Comparison of ENCODE assay signal across 17 cellular contexts in genomic region chr20:43913291-43914025, GRCh38. TPM values are rescaled to one million over a fixed set of nuclear protein-coding genes. Genes with fewer than 3 reads are reported as not detected.
DNase-seq lines count a peak whose midpoint lies in the region; ATAC-seq and TF ChIP-seq lines count a peak whose summit lies in the region.
"Had no signal": no experiment of that assay in that cellular context is flagged by ENCODE, and none has a peak within 500 bp of the region (broad histone marks: within the 10 kb centered on the region; RNA-seq: fewer than 3 reads in every experiment).

No MANE protein-coding gene starts in this region.

- TF ChIP-seq CTCF in PC-9 (conservative IDR thresholded peaks at IDR 0.05) (no peak), chondrocyte (IDR thresholded peaks at IDR 0.05) (no peak), osteocyte (IDR thresholded peaks at IDR 0.05) (no peak), upper lobe of left lung (IDR thresholded peaks at IDR 0.05) (no peak)

- H3F3A ChIP-seq in PC-9 (ENCODE audit: insufficient read depth, low read depth): peaks cover 54% of the 10 kb centered on the region

- H3K79me2 ChIP-seq in PC-9 (ENCODE audit: low read depth): peaks cover 36% of the 10 kb centered on the region

- H3K27ac Mint-ChIP-seq in activated CD4-positive, alpha-beta T cell treated with anti-CD3 and anti-CD28 coated beads, Interleukin-2, amount 10 ng/mL, durations not matched to agents 7 days and 5 days: peak overlapping the region; percentile 10
- H3K27ac Mint-ChIP-seq in chondrocyte (ENCODE audit: unreplicated experiment): no peak overlapping the region
- H3K27ac Mint-ChIP-seq in osteocyte (ENCODE audit: unreplicated experiment): no peak overlapping the region

- no peak for ATAC-seq in upper lobe of left lung (ENCODE audit: low FRiP score in 2 of 2)

- no peaks in the 10 kb centered on the region for H3K36me3 Mint-ChIP-seq in activated CD4-positive, alpha-beta T cell treated with anti-CD3 and anti-CD28 coated beads, Interleukin-2, amount 10 ng/mL, durations not matched to agents 7 days and 5 days (ENCODE audit: low read depth)
- H3K36me3 Mint-ChIP-seq in chondrocyte (ENCODE audit: low read depth) (peaks cover 9% of the 10 kb centered on the region), osteocyte (ENCODE audit: unreplicated experiment) (no peaks in the 10 kb centered on the region)

- TF ChIP-seq POLR2A in upper lobe of left lung (IDR thresholded peaks at IDR 0.05): no peak

- H3K27me3 ChIP-seq in PC-9 (ENCODE audit: insufficient read depth, low read depth) (no peaks in the 10 kb centered on the region), upper lobe of left lung (peaks cover 0 to 25% (median 12%) of the 10 kb centered on the region in 4 donors)
- H3K27me3 ChIP-seq: ovary had no signal

- H3K9me3 ChIP-seq in PC-9 (ENCODE audit: insufficient read depth, low read depth): peaks cover 11% of the 10 kb centered on the region
- peaks cover 0 to 14% (median 5%) of the 10 kb centered on the region in 4 donors for H3K9me3 ChIP-seq in upper lobe of left lung

- no peak for TF ChIP-seq EP300 in upper lobe of left lung (IDR thresholded peaks at IDR 0.05)

- POLR2A ChIA-PET in activated CD4-positive, alpha-beta T cell treated with anti-CD3 and anti-CD28 coated beads, Interleukin-2, amount 10 ng/mL, durations not matched to agents 7 days and 5 days (lab: Charles Lee): no interaction called here
- POLR2A ChIA-PET in PC-9 (lab: Charles Lee; ENCODE audit: unreplicated experiment): no interaction called here

- H3K4me3 ChIP-seq in PC-9 (no peak overlapping the region), upper lobe of left lung (no peak overlapping the region)

- H4K20me1 ChIP-seq in PC-9 (ENCODE audit: insufficient read depth): peaks cover 14% of the 10 kb centered on the region

- H3K9me2 ChIP-seq in PC-9 (ENCODE audit: insufficient read depth): no peaks in the 10 kb centered on the region

- CTCF ChIA-PET in activated CD4-positive, alpha-beta T cell treated with anti-CD3 and anti-CD28 coated beads, Interleukin-2, amount 10 ng/mL, durations not matched to agents 7 days and 5 days (lab: Charles Lee): no interaction called here
- CTCF ChIA-PET in PC-9 (lab: Charles Lee): no interaction called here

- H3K9me3 Mint-ChIP-seq in activated CD4-positive, alpha-beta T cell treated with anti-CD3 and anti-CD28 coated beads, Interleukin-2, amount 10 ng/mL, durations not matched to agents 7 days and 5 days: peaks cover 20% of the 10 kb centered on the region
- peaks cover 24% of the 10 kb centered on the region for H3K9me3 Mint-ChIP-seq in chondrocyte (ENCODE audit: low read depth)
- peaks cover 11% of the 10 kb centered on the region for H3K9me3 Mint-ChIP-seq in osteocyte (ENCODE audit: unreplicated experiment)

- peak overlapping the region; percentile 18; the same call in 1 of the 2 replicates for H3K27ac ChIP-seq in PC-9
- peak overlapping the region in 2 of 4 donors; percentile 38 to 68 for H3K27ac ChIP-seq in upper lobe of left lung
- H3K27ac ChIP-seq: KMS-11, left ventricle myocardium inferior, ovary, spleen had no signal

- peaks cover 54% of the 10 kb centered on the region for H3K27me3 Mint-ChIP-seq in activated CD4-positive, alpha-beta T cell treated with anti-CD3 and anti-CD28 coated beads, Interleukin-2, amount 10 ng/mL, durations not matched to agents 7 days and 5 days
- H3K27me3 Mint-ChIP-seq in chondrocyte (ENCODE audit: low read depth) (peaks cover 58% of the 10 kb centered on the region), osteocyte (ENCODE audit: unreplicated experiment) (peaks cover 49% of the 10 kb centered on the region)

- no peak overlapping the region for H2AFZ ChIP-seq in PC-9

- intact Hi-C loops in PC-9 (cut with micrococcal nuclease; ENCODE audit: unreplicated experiment): no loop called here

- no TSS peak for BruUV-seq in PC-9 (replicated peaks; lab: Mats Ljungman, UMichigan)

- peaks cover 39% of the 10 kb centered on the region for H3K4me1 ChIP-seq in PC-9 (replicated peaks; ENCODE audit: insufficient read depth)
- H3K4me1 ChIP-seq in upper lobe of left lung: peaks cover 3 to 32% (median 9%) of the 10 kb centered on the region in 4 donors

- peaks cover 10% of the 10 kb centered on the region; the same call in 1 of the 2 replicates for H3K36me3 ChIP-seq in PC-9 (ENCODE audit: low read depth)
- H3K36me3 ChIP-seq in upper lobe of left lung: no peaks in the 10 kb centered on the region
- H3K36me3 ChIP-seq: left ventricle myocardium inferior, ovary, spleen, transverse colon had no signal

- H3K4me2 ChIP-seq in PC-9: peak overlapping the region; percentile 71

- H3K4me1 Mint-ChIP-seq in activated CD4-positive, alpha-beta T cell treated with anti-CD3 and anti-CD28 coated beads, Interleukin-2, amount 10 ng/mL, durations not matched to agents 7 days and 5 days: peaks cover 19% of the 10 kb centered on the region
- peaks cover 16% of the 10 kb centered on the region for H3K4me1 Mint-ChIP-seq in chondrocyte (ENCODE audit: low read depth)
- peaks cover 12% of the 10 kb centered on the region for H3K4me1 Mint-ChIP-seq in osteocyte (ENCODE audit: unreplicated experiment)

- no peak for DNase-seq in activated CD4-positive, alpha-beta T cell treated with anti-CD3 and anti-CD28 coated beads, Interleukin-2, amount 10 ng/mL, durations not matched to agents 7 days and 5 days
- no peak for DNase-seq in activated CD4-positive, alpha-beta T cell treated with anti-CD3 and anti-CD28 coated beads, Interleukin-2, amount 50 U/mL, for 1 hour
- DNase-seq in PC-9: peak in 1 of 2 experiments; percentile 72
- no peak for DNase-seq in chondrocyte (ENCODE audit: low spot score)
- no peak for DNase-seq in osteocyte (ENCODE audit: extremely low spot score, unreplicated experiment)
- DNase-seq in cerebellar nuclear complex (lab: John Stamatoyannopoulos, UW): no peak
- no peak for DNase-seq in NCI-H524 treated with DMSO at 0.1 percent for 48 hours (lab: John Stamatoyannopoulos, UW)
- no peak for DNase-seq in upper lobe of left lung
- DNase-seq: DMS 273 treated with DMSO at 0.1 percent for 48 hours, left ventricle myocardium inferior, NCI-H187, NCI-H82, ovary, spleen, transverse colon had no signal

- WGBS in upper lobe of left lung, 2 donors: 89% methylated on average over 3 of the region's 3 CpGs

- H3K4me3 Mint-ChIP-seq in activated CD4-positive, alpha-beta T cell treated with anti-CD3 and anti-CD28 coated beads, Interleukin-2, amount 10 ng/mL, durations not matched to agents 7 days and 5 days: peak overlapping the region; percentile 49
- H3K4me3 Mint-ChIP-seq in chondrocyte (ENCODE audit: unreplicated experiment) (peak overlapping the region; percentile 53), osteocyte (ENCODE audit: unreplicated experiment) (peak overlapping the region; percentile 54)

RNA-seq across cellular contexts. Expression of gene TOX2, which starts 1.2 kb away (rescaled TPM):
- total RNA-seq in activated CD4-positive, alpha-beta T cell treated with anti-CD3 and anti-CD28 coated beads, Interleukin-2, amount 10 ng/mL, durations not matched to agents 7 days and 5 days: 1 to 10 TPM; 1.5 to 1.9 TPM
- total RNA-seq in PC-9 (2021) (24.0 and 30.1 TPM in 2 replicates), chondrocyte (0.12 to 0.18 TPM in 2 of 3 replicates, not detected in the other), osteocyte (not detected in 2 replicates), upper lobe of left lung (10 to 100 TPM in 5 of 6 donors, 1 to 10 TPM in 1; 7.2 to 29.3 (median 23.7) TPM)
- total RNA-seq: bronchial epithelial cell had no signal
